Comparison of ENCODE assay signal across 8 cellular contexts in the genomic region with DNA sequence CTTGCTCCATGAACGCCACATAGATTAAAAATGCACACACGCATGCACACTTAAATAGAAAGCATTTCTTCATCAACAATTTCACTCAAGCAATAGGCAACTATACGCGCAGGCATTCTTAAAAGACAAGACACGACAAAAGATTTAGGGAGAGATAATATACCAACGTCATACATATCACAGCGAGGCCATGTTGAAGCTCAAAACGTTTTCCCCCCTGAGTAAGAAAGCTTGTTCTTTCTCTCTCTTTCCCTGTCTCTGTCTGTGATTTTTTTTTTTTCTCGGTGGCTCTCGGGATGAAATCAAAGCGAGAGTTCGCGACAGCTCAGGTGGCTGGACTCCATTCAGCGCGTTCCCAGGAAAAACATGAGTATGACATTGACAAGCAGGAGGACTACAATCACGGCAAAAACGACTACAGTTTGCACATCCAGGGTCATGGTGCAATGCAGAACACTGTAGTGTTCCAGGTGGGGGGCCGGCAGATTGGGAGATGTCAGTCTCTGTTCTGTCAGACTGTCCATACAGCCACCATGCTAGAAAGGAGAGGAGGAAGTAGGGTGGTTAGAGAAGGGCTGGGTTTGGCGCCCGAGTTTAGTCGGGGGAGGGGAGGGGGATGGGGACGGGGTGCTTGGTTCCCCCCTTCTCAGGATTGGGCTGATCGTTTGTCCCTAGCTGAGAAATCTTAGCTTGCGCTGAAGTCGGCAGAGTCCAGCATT. TPM values are rescaled to one million over a fixed set of nuclear protein-coding genes. Genes with fewer than 3 reads are reported as not detected.
DNase-seq lines count a peak whose midpoint lies in the region; ATAC-seq, FAIRE-seq and TF ChIP-seq lines count a peak whose summit lies in the region.

No MANE protein-coding gene starts in this region.

- H3K36me3 ChIP-seq in WERI-Rb-1, result no peaks in the 10 kb centered on the region
- no peaks in the 10 kb centered on the region for H3K36me3 ChIP-seq in upper lobe of left lung

- no peak for FAIRE-seq in urothelium cell line (lab: Jason Lieb, UNC)

- TF ChIP-seq CTCF in AG09309 (IDR thresholded peaks at IDR 0.05; ENCODE audit: control insufficient read depth, insufficient read depth, low read depth, low read length, missing control alignments), result no peak
- no peak for TF ChIP-seq CTCF in WERI-Rb-1 (IDR thresholded peaks at IDR 0.05; ENCODE audit: low read depth, low read length)
- TF ChIP-seq CTCF in upper lobe of left lung (IDR thresholded peaks at IDR 0.05), result no peak

- H3K4me1 ChIP-seq in upper lobe of left lung, result peaks cover 0 to 4% (median 1%) of the 10 kb centered on the region in 4 donors

- TF ChIP-seq POLR2A in upper lobe of left lung (IDR thresholded peaks at IDR 0.05), result no peak

- whole genome bisulfite sequencing in upper lobe of left lung, 2 donors, result 4 to 30% methylated on average over 12 to 18 of the region's 25 CpGs

- peak overlapping the region; percentile 66 for H3K4me3 ChIP-seq in AG09309 (ENCODE audit: control insufficient read depth, low read depth, low read length)
- H3K4me3 ChIP-seq in WERI-Rb-1 (ENCODE audit: low read depth, low read length), result peak overlapping the region; percentile 55
- H3K4me3 ChIP-seq in upper lobe of left lung, result peak overlapping the region; percentile 30 to 64 (median 54)

- no peak for TF ChIP-seq EP300 in upper lobe of left lung (IDR thresholded peaks at IDR 0.05)

- DNase-seq in AG09309 (ENCODE audit: low read depth), result no peak
- DNase-seq in WERI-Rb-1, result no peak
- peak; percentile 2 for DNase-seq in effector CD4-positive, alpha-beta T cell
- DNase-seq in myocyte (ENCODE audit: low read depth), result peak; percentile 15
- DNase-seq in upper lobe of left lung, result peak in 1 of 2 donors; percentile 32
- no peak for DNase-seq in urothelium cell line (ENCODE audit: low spot score)

- H3K9me3 ChIP-seq in WERI-Rb-1 (ENCODE audit: severe bottlenecking), result no peaks in the 10 kb centered on the region
- H3K9me3 ChIP-seq in upper lobe of left lung, result no peaks in the 10 kb centered on the region

- H3K27ac ChIP-seq in WERI-Rb-1 (peak overlapping the region; percentile 95), upper lobe of left lung (peak overlapping the region; percentile 81 to 93 (median 92))

- H3K27me3 ChIP-seq in WERI-Rb-1 (ENCODE audit: insufficient read depth, low read depth, severe bottlenecking) (no peaks in the 10 kb centered on the region), upper lobe of left lung (no peaks in the 10 kb centered on the region)

- ATAC-seq in GM19351 (IDR thresholded peaks at IDR 0.05; ENCODE audit: unreplicated experiment), result peak; percentile 32
- peak; percentile 29 for ATAC-seq in HG03571 (IDR thresholded peaks at IDR 0.05; ENCODE audit: unreplicated experiment)
- ATAC-seq in upper lobe of left lung (ENCODE audit: low FRiP score in 2 of 2), result peak; percentile 62 to 69

RNA-seq across cellular contexts. Expression of gene ARHGEF9, which starts 30.7 kb away (rescaled TPM):
- total RNA-seq in myocyte, result 28.8 and 41.9 TPM in 2 replicates
- polyA plus RNA-seq in myocyte (2012), result 21.4 TPM
- 10 to 100 TPM; 11.7 to 43.0 (median 17.9) TPM for total RNA-seq in upper lobe of left lung

Comparison
In these comparisons a context has a peak if more than half of its experiments do, and no peak if none do; other contexts are left out.
1. DNase-seq: peak in effector CD4-positive, alpha-beta T cell (single experiment) and myocyte (single experiment); none in AG09309 (single experiment), WERI-Rb-1 (single experiment) and urothelium cell line (single experiment).
2. Peak in every context shown above with its lines, with median percentiles within 50 percentile points of each other: H3K4me3 ChIP-seq and ATAC-seq.